In genomic region chr2:241804326-241805276, GRCh38 we compare ENCODE assay signal across 8 cellular contexts. TPM values are rescaled to one million over a fixed set of nuclear protein-coding genes. Genes with fewer than 3 reads are reported as not detected.
DNase-seq lines count a peak whose midpoint lies in the region; ATAC-seq, FAIRE-seq and TF ChIP-seq lines count a peak whose summit lies in the region.

No MANE protein-coding gene starts in this region.

- intact Hi-C loops in ovary (cut with DNase I): no loop called here

- H3K36me3 ChIP-seq in ACC112 (ENCODE audit: insufficient read depth, low read length) (no peaks in the 10 kb centered on the region), SU-DHL-6 (ENCODE audit: low read length) (no peaks in the 10 kb centered on the region), ovary (no peaks in the 10 kb centered on the region)

- H3K9me2 ChIP-seq in SU-DHL-6 (replicated peaks; ENCODE audit: insufficient read depth, low read length): no peaks in the 10 kb centered on the region

- peak overlapping the region; percentile 57 for H2AFZ ChIP-seq in ACC112 (ENCODE audit: low read length, unreplicated experiment)
- H2AFZ ChIP-seq in SU-DHL-6 (ENCODE audit: low read depth, low read length, severe bottlenecking): no peak overlapping the region

- ATAC-seq in GM19463 (IDR thresholded peaks at IDR 0.05; ENCODE audit: unreplicated experiment): no peak

- H3K4me3 ChIP-seq in ACC112 (ENCODE audit: low read depth, low read length) (peak overlapping the region; percentile 70), SU-DHL-6 (ENCODE audit: insufficient read depth, low read length, poor library complexity, severe bottlenecking) (peak overlapping the region; percentile 20), ovary (peak overlapping the region; percentile 25)

- H3K79me2 ChIP-seq in ACC112 (ENCODE audit: control insufficient read depth, insufficient read depth, low read length, unreplicated experiment) (no peaks in the 10 kb centered on the region), SU-DHL-6 (ENCODE audit: insufficient read depth, low read length) (no peaks in the 10 kb centered on the region)

- TF ChIP-seq CTCF in SU-DHL-6 (IDR thresholded peaks at IDR 0.05; ENCODE audit: insufficient read depth, low read length, poor library complexity, severe bottlenecking) (no peak), ovary (IDR thresholded peaks at IDR 0.05) (no peak)

- H3K27me3 ChIP-seq in ACC112 (ENCODE audit: insufficient read depth, low read length) (no peaks in the 10 kb centered on the region), SU-DHL-6 (ENCODE audit: low read length) (no peaks in the 10 kb centered on the region), ovary (no peaks in the 10 kb centered on the region)

- H3K4me2 ChIP-seq in SU-DHL-6 (ENCODE audit: low read depth, low read length, poor library complexity, severe bottlenecking): peak overlapping the region; percentile 44

- peak; percentile 37 for DNase-seq in GM12892 (ENCODE audit: insufficient read length)
- peak; percentile 52 for DNase-seq in ecto neural progenitor cell (ENCODE audit: low spot score)
- DNase-seq in ovary: peak in 4 of 5 donors; percentile 15 to 40 (median 22)
- no peak for DNase-seq in NCI-H2196 treated with DMSO at 0.1 percent for 48 hours (lab: John Stamatoyannopoulos, UW; ENCODE audit: unreplicated experiment)
- DNase-seq in KG1 (lab: John Stamatoyannopoulos, UW): no peak

- H3K9me3 ChIP-seq in SU-DHL-6 (ENCODE audit: insufficient read depth, low read length) (no peaks in the 10 kb centered on the region), ovary (no peaks in the 10 kb centered on the region)

- H3K4me1 ChIP-seq in ACC112 (ENCODE audit: control insufficient read depth, insufficient read depth, low read length, unreplicated experiment): peaks cover 13% of the 10 kb centered on the region
- H3K4me1 ChIP-seq in ovary (ENCODE audit: insufficient read depth): peaks cover 3% of the 10 kb centered on the region

- TF ChIP-seq EP300 in ovary (IDR thresholded peaks at IDR 0.05): no peak

- no peak for TF ChIP-seq POLR2A in GM12892 (IDR thresholded peaks at IDR 0.05; ENCODE audit: low read depth, low read length)
- no peak for TF ChIP-seq POLR2A in ovary (IDR thresholded peaks at IDR 0.05)

- no peaks in the 10 kb centered on the region for H4K20me1 ChIP-seq in SU-DHL-6 (ENCODE audit: low read depth, low read length)

- H3K27ac ChIP-seq in ACC112 (ENCODE audit: low read depth, low read length) (no peak overlapping the region), SU-DHL-6 (ENCODE audit: low read depth, low read length) (no peak overlapping the region), ovary (no peak overlapping the region)

- WGBS in ovary, 3 donors: 9 to 14% (median 14%) methylated on average over 27 to 36 of the region's 37 CpGs

- H3K9ac ChIP-seq in SU-DHL-6 (ENCODE audit: low read length): peak overlapping the region; percentile 23; the same call in 1 of the 2 replicates

- no peaks in the 10 kb centered on the region for H3F3A ChIP-seq in SU-DHL-6 (ENCODE audit: insufficient read depth)

- peak; percentile 58 for FAIRE-seq in GM12892 (lab: Jason Lieb, UNC)

RNA-seq across cellular contexts. Expression of gene NEU4, which starts 4.4 kb away (rescaled TPM):
- polyA plus RNA-seq in GM12892 (2012; ENCODE audit: missing spikeins): 0.19 TPM
- total RNA-seq in ovary: 1 to 10 TPM in 3 of 7 donors, under 1 TPM in 3, not detected in 1; 0.68 to 7.2 (median 0.96) TPM
- under 1 TPM in 1 of 2 donors, not detected in 1; 0.23 TPM for polyA plus RNA-seq in ovary

RNA-seq across cellular contexts. Expression of gene GAL3ST2, which starts 28.0 kb away (rescaled TPM):
- not detected for polyA plus RNA-seq in GM12892 (2012; ENCODE audit: missing spikeins)
- 1 to 10 TPM in 1 of 7 donors, under 1 TPM in 4, not detected in 2; 0.27 to 4.3 (median 0.64) TPM for total RNA-seq in ovary
- polyA plus RNA-seq in ovary: under 1 TPM in 1 of 2 donors, not detected in 1; 0.05 TPM

RNA-seq across cellular contexts. Expression of gene PDCD1, which starts 54.1 kb away (rescaled TPM):
- polyA plus RNA-seq in GM12892 (2012; ENCODE audit: missing spikeins): 1.0 TPM
- total RNA-seq in ovary: under 1 TPM in 6 of 7 donors, not detected in 1; 0.13 to 0.57 (median 0.29) TPM
- polyA plus RNA-seq in ovary: under 1 TPM in 1 of 2 donors, not detected in 1; 0.17 TPM

Comparison
In these comparisons a context has a peak if more than half of its experiments do, and no peak if none do; other contexts are left out.
1. H3K4me3 ChIP-seq: peak in every context shown above with its lines; median percentile 70 in ACC112; 25 in ovary; 20 in SU-DHL-6.
2. DNase-seq: peak in GM12892 (single experiment), ecto neural progenitor cell (single experiment) and ovary (4 of 5); none in NCI-H2196 treated with DMSO at 0.1 percent for 48 hours (single experiment) and KG1 (single experiment).